15 cellular contexts compared by ENCODE assay signal in genomic region chr9:24036459-24036858, GRCh38.
DNase-seq lines count a peak whose midpoint lies in the region; ATAC-seq lines count a peak whose summit lies in the region.
"Had no signal": no experiment of that assay in that cellular context is flagged by ENCODE, and none has a peak within 500 bp of the region (broad histone marks: within the 10 kb centered on the region; RNA-seq: fewer than 3 reads in every experiment).

No MANE protein-coding gene starts in this region.

- H3K36me3 ChIP-seq in HUES48 (ENCODE audit: control insufficient read depth, insufficient read depth, low read length), result no peaks in the 10 kb centered on the region
- no peaks in the 10 kb centered on the region for H3K36me3 ChIP-seq in aorta (ENCODE audit: control insufficient read depth in 1 of 2, insufficient read depth in 2 of 2, low read length in 1 of 2)
- H3K36me3 ChIP-seq: SJCRH30 had no signal

- no peaks in the 10 kb centered on the region for H3K27me3 ChIP-seq in HUES48 (ENCODE audit: control insufficient read depth, insufficient read depth, low read length)
- H3K27me3 ChIP-seq in aorta (ENCODE audit: control insufficient read depth in 1 of 2, insufficient read depth in 2 of 2, low read length in 1 of 2), result no peaks in the 10 kb centered on the region
- H3K27me3 ChIP-seq: SJCRH30 had no signal

- H3K4me3 ChIP-seq in HUES48 (ENCODE audit: low read depth, low read length), result no peak overlapping the region
- H3K4me3 ChIP-seq in aorta (ENCODE audit: low read length in 2 of 2), result no peak overlapping the region
- H3K4me3 ChIP-seq: GM23248, SJCRH30 had no signal

- H3K4me1 ChIP-seq in HUES48 (ENCODE audit: control insufficient read depth, insufficient read depth, low read length) (peaks cover 30% of the 10 kb centered on the region), aorta (ENCODE audit: control insufficient read depth in 1 of 2, insufficient read depth in 2 of 2, low read length in 2 of 2) (no peaks in the 10 kb centered on the region)
- H3K4me1 ChIP-seq: SJCRH30 had no signal

- intact Hi-C loops in aorta (cut with DNase I), result no loop called here

- WGBS in aorta, 2 donors, result 48 to 50% methylated on average over 3 of the region's 3 CpGs

- DNase-seq in NCI-H524 treated with DMSO at 0.1 percent for 48 hours (lab: John Stamatoyannopoulos, UW), result peak; percentile 53
- DNase-seq in cerebellar nuclear complex (lab: John Stamatoyannopoulos, UW), result peak; percentile 31 to 68
- DNase-seq in aorta, result no peak
- no peak for DNase-seq in COLO668 (lab: John Stamatoyannopoulos, UW; ENCODE audit: unreplicated experiment)
- DNase-seq: GDM1, GM23248, NCI-H1417 treated with DMSO at 0.1 percent for 48 hours, NCI-H2029 treated with DMSO at 0.1 percent for 48 hours, NCI-H510A, SJCRH30 had no signal

- peak overlapping the region; percentile 57 for H3K27ac ChIP-seq in HUES48 (ENCODE audit: low read depth, low read length)
- H3K27ac ChIP-seq in aorta (ENCODE audit: low read depth in 1 of 2, low read length in 2 of 2), result no peak overlapping the region
- H3K27ac ChIP-seq: C4-2B, GM23248, SJCRH30 had no signal

- H3K9ac ChIP-seq in HUES48 (ENCODE audit: low read depth, low read length), result no peak overlapping the region
- H3K9ac ChIP-seq: GM23248 had no signal

- H3K9me3 ChIP-seq in HUES48 (ENCODE audit: control insufficient read depth, insufficient read depth, low read length) (no peaks in the 10 kb centered on the region), aorta (ENCODE audit: control insufficient read depth, low read length) (no peaks in the 10 kb centered on the region)
- H3K9me3 ChIP-seq: SJCRH30 had no signal

- ATAC-seq in HG03342 (IDR thresholded peaks at IDR 0.05; ENCODE audit: unreplicated experiment), result no peak
- no peak for ATAC-seq in aorta (ENCODE audit: low FRiP score)
- no peak for ATAC-seq in HG02759 (IDR thresholded peaks at IDR 0.05; ENCODE audit: unreplicated experiment)
- ATAC-seq: HCT116 had no signal

Comparison
In these comparisons a context has a peak if more than half of its experiments do, and no peak if none do; other contexts are left out.
1. DNase-seq: peak in NCI-H524 treated with DMSO at 0.1 percent for 48 hours (single experiment) and cerebellar nuclear complex (2 of 2); none in aorta (0 of 2) and COLO668 (single experiment).